Comparison of ENCODE assay signal across 17 cellular contexts in the genomic region with DNA sequence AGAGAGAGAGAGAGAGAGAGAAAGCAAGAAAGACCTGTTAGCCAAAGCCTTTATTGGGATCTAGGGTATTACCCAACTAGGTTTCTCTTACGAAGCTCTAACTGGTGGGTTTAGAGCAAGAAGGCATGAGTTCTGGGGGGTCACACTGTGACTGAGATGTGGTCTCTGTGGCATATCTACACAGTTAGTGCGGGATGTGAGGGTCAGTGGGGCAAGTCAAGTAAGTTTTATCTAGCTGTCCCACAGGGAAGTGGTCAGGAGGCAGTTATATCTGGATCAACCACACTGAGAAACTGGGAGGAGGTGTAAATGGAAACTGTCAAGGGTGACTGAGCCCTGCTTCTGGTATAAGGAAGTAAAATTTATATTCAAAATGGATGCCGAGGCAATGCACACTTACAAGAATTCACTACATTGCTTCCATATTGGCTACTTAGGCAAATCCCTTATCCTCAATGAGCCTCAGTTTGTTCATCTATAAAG.
"Had no signal": no experiment of that assay in that cellular context is flagged by ENCODE, and none has a peak within 500 bp of the region (broad histone marks: within the 10 kb centered on the region; RNA-seq: fewer than 3 reads in every experiment).

No MANE protein-coding gene starts in this region.

- H3K9me3 ChIP-seq: adrenal gland, gastrocnemius medialis, heart right ventricle, tibial artery, vagina had no signal

- H3K27me3 ChIP-seq: adrenal gland, gastrocnemius medialis, heart right ventricle, tibial artery, vagina had no signal

- H3K4me3 ChIP-seq: adrenal gland, coronary artery, gastrocnemius medialis, heart right ventricle, skin epidermis, tibial artery, vagina had no signal

- H3K4me1 ChIP-seq: adrenal gland, gastrocnemius medialis, heart right ventricle, parathyroid adenoma, tibial artery, vagina had no signal

- ATAC-seq: gastrocnemius medialis, heart right ventricle had no signal

- DNase-seq: activated CD4-positive, alpha-beta T cell treated with anti-CD3 and anti-CD28 coated beads, Interleukin-2, amount 10 ng/mL, durations not matched to agents 7 days and 5 days; activated CD4-positive, CD25-positive, alpha-beta regulatory T cell; activated naive CD4-positive, alpha-beta T cell treated with anti-CD3 and anti-CD28 coated beads, Interleukin-2, amount 50 U/mL, for 16 hours; activated T-cell treated with anti-CD3 and anti-CD28 coated beads for 4 hours; adrenal gland; caudate nucleus; effector CD4-positive, alpha-beta T cell; gastrocnemius medialis; heart right ventricle; midbrain; naive B cell; T-helper 9 cell; tibial artery had no signal

- H3K27ac ChIP-seq: adrenal gland, coronary artery, gastrocnemius medialis, heart right ventricle, parathyroid adenoma, skin epidermis, tibial artery, vagina had no signal

- H3K36me3 ChIP-seq: adrenal gland, gastrocnemius medialis, heart right ventricle, tibial artery, vagina had no signal
